ENCODE assay signal across 14 cellular contexts in the genomic region with DNA sequence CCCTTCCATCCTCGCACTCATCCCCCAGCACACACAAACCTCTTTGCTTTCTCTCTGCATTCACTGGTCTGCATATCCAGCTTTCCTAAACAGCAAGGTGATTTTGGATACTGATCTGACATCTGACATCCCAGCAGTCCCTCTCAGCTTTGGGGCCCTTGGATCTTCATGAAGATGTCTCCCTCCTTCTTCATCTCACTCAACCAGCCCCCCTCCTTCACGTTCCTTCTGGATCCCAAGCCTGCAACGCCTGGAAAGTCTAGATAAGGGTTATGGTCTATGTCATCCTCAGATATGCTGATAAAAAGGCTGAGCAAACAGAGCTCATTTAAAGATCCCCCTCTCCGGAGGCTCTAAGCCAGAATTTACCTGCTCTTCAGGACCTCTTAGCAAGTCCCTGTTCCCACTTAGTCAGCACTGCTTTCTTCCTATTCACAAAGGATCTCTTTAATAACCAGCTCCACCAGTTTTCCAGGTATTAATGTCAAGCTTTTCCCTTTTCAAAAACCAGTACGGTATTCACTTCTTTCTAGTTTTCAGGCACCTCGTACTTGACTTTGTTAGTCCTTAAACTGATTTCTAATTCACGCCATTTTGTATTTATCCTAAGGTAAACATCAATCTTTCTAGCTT. TPM values are rescaled to one million over a fixed set of nuclear protein-coding genes. Genes with fewer than 3 reads are reported as not detected.
DNase-seq lines count a peak whose midpoint lies in the region; ATAC-seq and TF ChIP-seq lines count a peak whose summit lies in the region.
"Had no signal": no experiment of that assay in that cellular context is flagged by ENCODE, and none has a peak within 500 bp of the region (broad histone marks: within the 10 kb centered on the region; RNA-seq: fewer than 3 reads in every experiment).

No MANE protein-coding gene starts in this region.

- H3K36me3 ChIP-seq in thoracic aorta (no peaks in the 10 kb centered on the region), neural progenitor cell (no peaks in the 10 kb centered on the region)
- H3K36me3 ChIP-seq: gastrocnemius medialis had no signal

- peaks cover 4% of the 10 kb centered on the region for H3F3A ChIP-seq in neural progenitor cell (ENCODE audit: low read depth)

- no peak overlapping the region for H2AFZ ChIP-seq in neural progenitor cell (replicated peaks)

- no peak overlapping the region for H3K4me3 ChIP-seq in thoracic aorta
- no peak overlapping the region for H3K4me3 ChIP-seq in neural progenitor cell
- H3K4me3 ChIP-seq: gastrocnemius medialis had no signal

- H3K9me3 Mint-ChIP-seq in neural progenitor cell: no peaks in the 10 kb centered on the region
- H3K9me3 Mint-ChIP-seq: neural crest cell had no signal

- ATAC-seq in T-helper 17 cell (no peak), esophagus mucosa (peak; percentile 83), thoracic aorta (ENCODE audit: insufficient number of reproducible peaks, low FRiP score, low read depth) (no peak), HG02973 (IDR thresholded peaks at IDR 0.05; ENCODE audit: unreplicated experiment) (no peak)
- ATAC-seq: gastrocnemius medialis, sciatic nerve had no signal

- peaks cover 40 to 78% of the 10 kb centered on the region in 2 donors for H3K4me1 ChIP-seq in thoracic aorta (ENCODE audit: control insufficient read depth in 1 of 2, low read depth in 2 of 2)
- peaks cover 6% of the 10 kb centered on the region for H3K4me1 ChIP-seq in neural progenitor cell

- H3K9ac ChIP-seq in neural progenitor cell: no peak overlapping the region

- H3K27ac Mint-ChIP-seq in T-helper 17 cell: peak overlapping the region; percentile 39
- no peak overlapping the region for H3K27ac Mint-ChIP-seq in neural progenitor cell

- peak; percentile 25 for DNase-seq in HT-29 (ENCODE audit: low spot score)
- DNase-seq in T-helper 17 cell: no peak
- DNase-seq in thoracic aorta (ENCODE audit: low spot score): no peak
- DNase-seq in activated gamma-delta T cell treated with Interleukin-2 at 50 U/mL for 16 hours: no peak
- DNase-seq in neural progenitor cell (ENCODE audit: low spot score): no peak
- DNase-seq: activated naive CD4-positive, alpha-beta T cell; C1 segment of cervical spinal cord; gastrocnemius medialis; mammary epithelial cell; stimulated activated CD4-positive, alpha-beta T cell treated with anti-CD3 and anti-CD28 coated beads, Interleukin-2, amount 100 ng/mL, for 48 hours had no signal

- H3K27me3 ChIP-seq in thoracic aorta (replicated peaks; ENCODE audit: insufficient read depth) (no peaks in the 10 kb centered on the region), neural progenitor cell (no peaks in the 10 kb centered on the region)
- H3K27me3 ChIP-seq: gastrocnemius medialis had no signal

- peaks cover 26% of the 10 kb centered on the region for H3K79me2 ChIP-seq in neural progenitor cell (ENCODE audit: low read depth)

- H4K20me1 ChIP-seq in neural progenitor cell (ENCODE audit: low read depth): no peaks in the 10 kb centered on the region

- H3K4me3 Mint-ChIP-seq in T-helper 17 cell: no peak overlapping the region
- no peak overlapping the region for H3K4me3 Mint-ChIP-seq in neural progenitor cell
- H3K4me3 Mint-ChIP-seq: neural crest cell had no signal

- H3K9me3 ChIP-seq in T-helper 17 cell (ENCODE audit: control insufficient read depth, low read length, poor library complexity, severe bottlenecking): no peaks in the 10 kb centered on the region
- H3K9me3 ChIP-seq in thoracic aorta: no peaks in the 10 kb centered on the region
- no peaks in the 10 kb centered on the region for H3K9me3 ChIP-seq in neural progenitor cell (ENCODE audit: low read depth)
- H3K9me3 ChIP-seq: gastrocnemius medialis had no signal

- H3K27ac ChIP-seq in thoracic aorta: peak overlapping the region; percentile 28 to 89
- H3K27ac ChIP-seq in neural progenitor cell: no peak overlapping the region
- H3K27ac ChIP-seq: gastrocnemius medialis had no signal

- H3K36me3 Mint-ChIP-seq in T-helper 17 cell (ENCODE audit: low read depth): peaks cover 10% of the 10 kb centered on the region
- H3K36me3 Mint-ChIP-seq in neural progenitor cell: peaks cover 21% of the 10 kb centered on the region

- no peak overlapping the region for H3K4me2 ChIP-seq in neural progenitor cell

- H3K4me1 Mint-ChIP-seq in T-helper 17 cell: peaks cover 35% of the 10 kb centered on the region
- H3K4me1 Mint-ChIP-seq in neural progenitor cell: peaks cover 16% of the 10 kb centered on the region

- H3K27me3 Mint-ChIP-seq in T-helper 17 cell (no peaks in the 10 kb centered on the region), neural progenitor cell (ENCODE audit: insufficient read depth, low read depth) (peaks cover 5% of the 10 kb centered on the region)

- TF ChIP-seq CTCF in thoracic aorta (IDR thresholded peaks at IDR 0.05) (no peak), neural progenitor cell (IDR thresholded peaks at IDR 0.05) (no peak)

RNA-seq across cellular contexts. Expression of a gene that starts 38.9 kb away (rescaled TPM):
- total RNA-seq in HT-29 (2014; rRNA removed; shearing (Covaris generic)): 3.2 and 4.1 TPM in 2 replicates
- total RNA-seq in T-helper 17 cell (10 to 100 TPM; 32.9 to 33.6 TPM), esophagus mucosa (28.3 TPM), thoracic aorta (10 to 100 TPM; 85.3 to 96.7 TPM), neural progenitor cell (ENCODE audit: low replicate concordance) (9.9 and 10.7 TPM in 2 replicates)
